In the genomic region with DNA sequence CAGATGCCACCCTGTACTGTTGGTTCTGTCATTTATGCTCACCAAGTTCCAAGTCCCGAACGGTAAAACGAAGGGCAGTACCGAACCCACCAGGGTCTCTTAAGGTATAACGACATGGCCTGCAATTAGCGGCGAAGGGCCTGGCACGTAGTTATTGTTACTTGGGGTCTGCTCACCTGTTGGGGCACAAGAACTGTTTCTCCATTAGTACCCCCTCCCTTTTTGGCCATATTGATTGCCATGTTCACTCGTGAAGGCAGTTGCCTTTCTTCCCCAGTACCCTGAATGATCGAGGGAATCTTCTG, we compare ENCODE assay signal across 9 cellular contexts. TPM values are rescaled to one million over a fixed set of nuclear protein-coding genes. Genes with fewer than 3 reads are reported as not detected.
A peak's percentile ranks its signal among the peaks of the same experiment; 100 is the strongest.
DNase-seq lines count a peak whose midpoint lies in the region; TF ChIP-seq lines count a peak whose summit lies in the region.
"Had no signal": no experiment of that assay in that cellular context is flagged by ENCODE, and none has a peak within 500 bp of the region (broad histone marks: within the 10 kb centered on the region; RNA-seq: fewer than 3 reads in every experiment).

No MANE protein-coding gene starts in this region.

- no peaks in the 10 kb centered on the region for H3K9me3 Mint-ChIP-seq in activated naive CD4-positive, alpha-beta T cell treated with anti-CD3 and anti-CD28 coated beads, Interleukin-2, amount 50 U/mL, for 24 hours
- H3K9me3 Mint-ChIP-seq in brain, result no peaks in the 10 kb centered on the region
- no peaks in the 10 kb centered on the region for H3K9me3 Mint-ChIP-seq in type B pancreatic cell

- H3K27me3 ChIP-seq in mucosa of rectum (ENCODE audit: control insufficient read depth in 2 of 2, insufficient read depth in 2 of 2, low read length in 2 of 2), result peaks cover 0 to 3% of the 10 kb centered on the region in 2 donors

- TF ChIP-seq CTCF in brain (conservative IDR thresholded peaks at IDR 0.05) (no peak), type B pancreatic cell (conservative IDR thresholded peaks at IDR 0.05) (no peak)

- H3K4me3 ChIP-seq in mucosa of rectum (ENCODE audit: low read length in 2 of 2), result peak overlapping the region; percentile 65 to 76

- peak overlapping the region; percentile 70 for H3K4me3 Mint-ChIP-seq in activated naive CD4-positive, alpha-beta T cell treated with anti-CD3 and anti-CD28 coated beads, Interleukin-2, amount 50 U/mL, for 24 hours
- peak overlapping the region; percentile 77 to 83 (median 80) for H3K4me3 Mint-ChIP-seq in brain
- peak overlapping the region; percentile 84 for H3K4me3 Mint-ChIP-seq in type B pancreatic cell

- H3K27ac ChIP-seq in mucosa of rectum (ENCODE audit: low read depth in 2 of 2, low read length in 2 of 2), result no peak overlapping the region

- H3K36me3 ChIP-seq in mucosa of rectum (ENCODE audit: control insufficient read depth in 2 of 2, insufficient read depth in 2 of 2, low read length in 2 of 2), result no peaks in the 10 kb centered on the region

- peaks cover 38% of the 10 kb centered on the region for H3K27me3 Mint-ChIP-seq in activated naive CD4-positive, alpha-beta T cell treated with anti-CD3 and anti-CD28 coated beads, Interleukin-2, amount 50 U/mL, for 24 hours
- peaks cover 55% of the 10 kb centered on the region for H3K27me3 Mint-ChIP-seq in brain
- H3K27me3 Mint-ChIP-seq in type B pancreatic cell, result peaks cover 21% of the 10 kb centered on the region

- peaks cover 5% of the 10 kb centered on the region for H3K4me1 Mint-ChIP-seq in activated naive CD4-positive, alpha-beta T cell treated with anti-CD3 and anti-CD28 coated beads, Interleukin-2, amount 50 U/mL, for 24 hours
- H3K4me1 Mint-ChIP-seq in brain (peaks cover 30% of the 10 kb centered on the region), type B pancreatic cell (ENCODE audit: unreplicated experiment) (peaks cover 30% of the 10 kb centered on the region)

- no peak for DNase-seq in activated naive CD4-positive, alpha-beta T cell (lab: John Stamatoyannopoulos, UW)
- DNase-seq in type B pancreatic cell (ENCODE audit: extremely low spot score, unreplicated experiment) (no peak), KG1 (lab: John Stamatoyannopoulos, UW) (no peak), NCI-H1417 treated with DMSO at 0.1 percent for 48 hours (lab: John Stamatoyannopoulos, UW) (no peak), DMS 273 treated with DMSO at 0.1 percent for 48 hours (lab: John Stamatoyannopoulos, UW) (no peak)

- no peak overlapping the region for H3K27ac Mint-ChIP-seq in activated naive CD4-positive, alpha-beta T cell treated with anti-CD3 and anti-CD28 coated beads, Interleukin-2, amount 50 U/mL, for 24 hours
- no peak overlapping the region for H3K27ac Mint-ChIP-seq in brain
- H3K27ac Mint-ChIP-seq in type B pancreatic cell, result no peak overlapping the region

- H3K9ac ChIP-seq in mucosa of rectum (ENCODE audit: low read depth in 1 of 2, low read length in 2 of 2), result peak overlapping the region; percentile 24 to 81

- no peaks in the 10 kb centered on the region for H3K36me3 Mint-ChIP-seq in activated naive CD4-positive, alpha-beta T cell treated with anti-CD3 and anti-CD28 coated beads, Interleukin-2, amount 50 U/mL, for 24 hours
- H3K36me3 Mint-ChIP-seq in brain (no peaks in the 10 kb centered on the region), type B pancreatic cell (peaks cover 9% of the 10 kb centered on the region)

- H3K4me1 ChIP-seq in mucosa of rectum (ENCODE audit: control insufficient read depth in 2 of 2, insufficient read depth in 2 of 2, low read length in 2 of 2), result peaks cover 30 to 35% of the 10 kb centered on the region in 2 donors

- H3K9me3 ChIP-seq in mucosa of rectum (ENCODE audit: control insufficient read depth in 2 of 2, low read length in 2 of 2), result no peaks in the 10 kb centered on the region

RNA-seq across cellular contexts. Expression of a gene that starts 0.4 kb away (rescaled TPM):
- 8.7 TPM for polyA plus RNA-seq in brain (ENCODE audit: insufficient read depth, low read depth, low replicate concordance)
- 10.5 and 10.8 TPM in 2 replicates for total RNA-seq in type B pancreatic cell (ENCODE audit: low replicate concordance)
- total RNA-seq: bronchial epithelial cell had no signal

RNA-seq across cellular contexts. Expression of a gene that starts 0.6 kb away (rescaled TPM):
- 5.5 TPM for polyA plus RNA-seq in brain (ENCODE audit: insufficient read depth, low read depth, low replicate concordance)
- 8.0 and 9.6 TPM in 2 replicates for total RNA-seq in type B pancreatic cell (ENCODE audit: low replicate concordance)

RNA-seq across cellular contexts. Expression of a gene that starts 35.1 kb away (rescaled TPM):
- 15.3 TPM for polyA plus RNA-seq in brain (ENCODE audit: insufficient read depth, low read depth, low replicate concordance)
- total RNA-seq in type B pancreatic cell (ENCODE audit: low replicate concordance), result 40.1 and 46.7 TPM in 2 replicates

RNA-seq across cellular contexts. Expression of a gene that starts 44.9 kb away (rescaled TPM):
- 66.3 TPM for polyA plus RNA-seq in brain (ENCODE audit: insufficient read depth, low read depth, low replicate concordance)
- total RNA-seq in type B pancreatic cell (ENCODE audit: low replicate concordance), result 46.8 and 47.1 TPM in 2 replicates
